13 cellular contexts compared by ENCODE assay signal in genomic region chr18:48838166-48838775, GRCh38.
DNase-seq lines count a peak whose midpoint lies in the region; ATAC-seq and TF ChIP-seq lines count a peak whose summit lies in the region.
"Had no signal": no experiment of that assay in that cellular context is flagged by ENCODE, and none has a peak within 500 bp of the region (broad histone marks: within the 10 kb centered on the region; RNA-seq: fewer than 3 reads in every experiment).

No MANE protein-coding gene starts in this region.

- H3K4me1 ChIP-seq in CD8-positive, alpha-beta T cell (ENCODE audit: insufficient read depth, low read length), result peaks cover 90% of the 10 kb centered on the region
- peaks cover 83% of the 10 kb centered on the region for H3K4me1 ChIP-seq in Panc1 (ENCODE audit: control insufficient read depth, insufficient read depth, low read length)
- peaks cover 64% of the 10 kb centered on the region for H3K4me1 ChIP-seq in osteoblast (ENCODE audit: insufficient read depth, low read length)
- H3K4me1 ChIP-seq: breast epithelium had no signal

- H3K27ac ChIP-seq in CD8-positive, alpha-beta T cell (ENCODE audit: low read depth, low read length), result no peak overlapping the region
- H3K27ac ChIP-seq in Panc1 (ENCODE audit: low read length) (peak overlapping the region; percentile 81), dorsolateral prefrontal cortex (peak overlapping the region in 41 of 59 donors; percentile 15 to 98 (median 91)), osteoblast (ENCODE audit: low read depth, low read length) (peak overlapping the region; percentile 86)
- H3K27ac ChIP-seq: breast epithelium had no signal

- H2AFZ ChIP-seq in osteoblast (ENCODE audit: low read length), result no peak overlapping the region

- no peak for TF ChIP-seq CTCF in CD8-positive, alpha-beta T cell (IDR thresholded peaks at IDR 0.05)
- TF ChIP-seq CTCF in Panc1 (IDR thresholded peaks at IDR 0.05) (no peak), dorsolateral prefrontal cortex (IDR thresholded peaks at IDR 0.05 in 54 of 56, conservative IDR thresholded peaks at IDR 0.05 in 2 of 56; ENCODE audit: low read depth in 1 of 56, partially characterized antibody in 56 of 56) (no peak), osteoblast (IDR thresholded peaks at IDR 0.05; ENCODE audit: extremely low read depth, low read depth, low read length) (no peak)

- no peak overlapping the region for H3K4me3 ChIP-seq in CD8-positive, alpha-beta T cell (ENCODE audit: low read depth, low read length)
- H3K4me3 ChIP-seq in Panc1 (ENCODE audit: low read depth in 2 of 2, low read length in 2 of 2) (no peak overlapping the region), dorsolateral prefrontal cortex (no peak overlapping the region), osteoblast (ENCODE audit: insufficient read depth, low read length) (no peak overlapping the region)
- H3K4me3 ChIP-seq: breast epithelium had no signal

- no peaks in the 10 kb centered on the region for H3K36me3 ChIP-seq in CD8-positive, alpha-beta T cell (ENCODE audit: insufficient read depth, low read length)
- H3K36me3 ChIP-seq in Panc1 (ENCODE audit: control insufficient read depth, insufficient read depth, low read length) (no peaks in the 10 kb centered on the region), osteoblast (ENCODE audit: insufficient read depth, low read length) (no peaks in the 10 kb centered on the region)
- H3K36me3 ChIP-seq: breast epithelium had no signal

- peaks cover 25% of the 10 kb centered on the region for H3K79me2 ChIP-seq in osteoblast (ENCODE audit: insufficient read depth, low read length)

- H3K4me3 Mint-ChIP-seq in CD8-positive, alpha-beta T cell, result no peak overlapping the region
- H3K4me3 Mint-ChIP-seq: IgD-negative memory B cell had no signal

- BruUV-seq in Panc1 (replicated peaks; lab: Mats Ljungman, UMichigan), result no TSS peak

- no peaks in the 10 kb centered on the region for H3K9me3 Mint-ChIP-seq in CD8-positive, alpha-beta T cell
- H3K9me3 Mint-ChIP-seq: IgD-negative memory B cell had no signal

- H3K4me2 ChIP-seq in osteoblast (ENCODE audit: insufficient read depth, low read length), result no peak overlapping the region

- POLR2A ChIA-PET in CD8-positive, alpha-beta T cell (lab: Charles Lee), result no interaction called here
- POLR2A ChIA-PET in Panc1 (lab: Charles Lee), result no interaction called here

- DNase-seq in CD8-positive, alpha-beta T cell, result no peak
- DNase-seq in Panc1 (ENCODE audit: low read depth, low spot score) (no peak), dorsolateral prefrontal cortex (peak in 2 of 10 donors; percentile 17 to 27), osteoblast (ENCODE audit: insufficient read length, low spot score, missing footprints) (peak; percentile 26), ureter (ENCODE audit: low spot score) (no peak), cortex of kidney (lab: John Stamatoyannopoulos, UW) (no peak)
- DNase-seq in stimulated activated CD4-positive, alpha-beta T cell treated with anti-CD3 and anti-CD28 coated beads, Interleukin-2, amount 100 ng/mL, for 24 hours, result no peak
- DNase-seq: activated CD8-positive, alpha-beta memory T cell treated with anti-CD3 and anti-CD28 coated beads, Interleukin-2, amount 50 U/mL, for 4 hours; NCI-H510A treated with DMSO at 0.1 percent for 48 hours; RPMI8226 had no signal

- intact Hi-C loops in CD8-positive, alpha-beta T cell (cut with DNase I, micrococcal nuclease), result no loop called here
- intact Hi-C loops in Panc1 (cut with micrococcal nuclease; ENCODE audit: unreplicated experiment), result no loop called here
- intact Hi-C loops in dorsolateral prefrontal cortex (cut with DNase I), result no loop called here

- no peaks in the 10 kb centered on the region for H3K36me3 Mint-ChIP-seq in CD8-positive, alpha-beta T cell
- H3K36me3 Mint-ChIP-seq: IgD-negative memory B cell had no signal

- no peaks in the 10 kb centered on the region for H3K9me3 ChIP-seq in CD8-positive, alpha-beta T cell (ENCODE audit: low read length)
- no peaks in the 10 kb centered on the region for H3K9me3 ChIP-seq in Panc1 (ENCODE audit: control insufficient read depth, insufficient read depth, low read depth, low read length)
- no peaks in the 10 kb centered on the region for H3K9me3 ChIP-seq in osteoblast (ENCODE audit: low read depth, low read length)
- H3K9me3 ChIP-seq: breast epithelium had no signal

- no peaks in the 10 kb centered on the region for H3K27me3 Mint-ChIP-seq in CD8-positive, alpha-beta T cell (ENCODE audit: low read depth)

- H3K27ac Mint-ChIP-seq in CD8-positive, alpha-beta T cell, result peak overlapping the region; percentile 84

- peaks cover 81% of the 10 kb centered on the region for H3K4me1 Mint-ChIP-seq in CD8-positive, alpha-beta T cell (ENCODE audit: low read depth)

- in situ Hi-C loops in Panc1 (cut with HindIII; ENCODE audit: low pct_unique_long_range_greater_than_20kb, low sequenced_read_pairs), result no loop called here

- H4K20me1 ChIP-seq in osteoblast (ENCODE audit: insufficient read depth, low read length), result no peaks in the 10 kb centered on the region

- CTCF ChIA-PET in CD8-positive, alpha-beta T cell (lab: Charles Lee), result no interaction called here
- CTCF ChIA-PET in Panc1 (lab: Charles Lee), result no interaction called here

- H3K27me3 ChIP-seq in CD8-positive, alpha-beta T cell (ENCODE audit: insufficient read depth, low read length), result no peaks in the 10 kb centered on the region
- H3K27me3 ChIP-seq in Panc1 (ENCODE audit: control insufficient read depth, insufficient read depth, low read length) (no peaks in the 10 kb centered on the region), dorsolateral prefrontal cortex (no peaks in the 10 kb centered on the region), osteoblast (ENCODE audit: insufficient read depth, low read length) (no peaks in the 10 kb centered on the region)
- H3K27me3 ChIP-seq: breast epithelium had no signal

- no peak for ATAC-seq in CD8-positive, alpha-beta T cell
- ATAC-seq in Panc1 (no peak), HG02852 (IDR thresholded peaks at IDR 0.05; ENCODE audit: unreplicated experiment) (no peak)
